In the genomic region with DNA sequence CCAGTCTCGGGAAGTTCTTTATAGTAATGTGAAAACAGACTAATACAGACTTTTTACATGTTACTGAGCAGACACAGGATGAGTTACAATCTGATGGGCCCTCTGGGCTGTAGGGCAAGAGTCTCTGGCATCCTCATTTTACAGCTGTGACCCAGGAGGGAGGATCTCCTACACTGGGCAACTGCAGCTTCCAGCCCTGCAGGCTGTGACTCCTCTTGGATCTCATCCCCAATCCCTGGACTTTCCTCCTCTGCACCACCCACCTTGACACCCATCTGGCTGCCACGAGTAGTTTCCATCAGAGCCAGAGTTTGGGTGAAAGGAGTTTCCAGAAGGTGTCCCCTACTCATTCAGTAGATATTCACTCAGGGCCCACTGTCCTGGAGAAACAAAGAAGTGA, we compare ENCODE assay signal across 29 cellular contexts. TPM values are rescaled to one million over a fixed set of nuclear protein-coding genes. Genes with fewer than 3 reads are reported as not detected.
"Had no signal": no experiment of that assay in that cellular context is flagged by ENCODE, and none has a peak within 500 bp of the region (broad histone marks: within the 10 kb centered on the region; RNA-seq: fewer than 3 reads in every experiment).

No MANE protein-coding gene starts in this region.

- H3K4me3 ChIP-seq: adrenal gland, body of pancreas, coronary artery, dorsolateral prefrontal cortex, lower lobe of right lung, thyroid gland, upper lobe of left lung had no signal

- H3K4me1 Mint-ChIP-seq: stimulated activated effector memory CD8-positive, alpha-beta T cell treated with anti-CD3 and anti-CD28 coated beads, Interleukin-12 subunit alpha, Interleukin-12 subunit beta, amount 100 ng/mL, for 72 hours had no signal

- ATAC-seq: body of pancreas; effector memory CD8-positive, alpha-beta T cell; left colon; lower lobe of right lung; natural killer cell; sciatic nerve; stimulated activated effector memory CD8-positive, alpha-beta T cell treated with anti-CD3 and anti-CD28 coated beads, Interleukin-12 subunit alpha, Interleukin-12 subunit beta, amount 100 ng/mL, for 72 hours; T-helper 17 cell had no signal

- H3K4me1 ChIP-seq: adrenal gland, body of pancreas, thyroid gland had no signal

- H3K36me3 ChIP-seq: adrenal gland, lower lobe of right lung, thyroid gland, upper lobe of left lung had no signal

- DNase-seq: activated CD4-positive, alpha-beta T cell treated with anti-CD3 and anti-CD28 coated beads, Interleukin-2, amount 10 ng/mL, durations not matched to agents 7 days and 5 days; activated CD4-positive, CD25-positive, alpha-beta regulatory T cell treated with anti-CD3 and anti-CD28 coated beads, Interleukin-2, amount 50 U/mL, for 72 hours; activated effector memory CD4-positive, alpha-beta T cell treated with Interleukin-2 at 50 U/mL for 16 hours; activated naive CD4-positive, alpha-beta T cell treated with Interleukin-2 at 50 U/mL for 16 hours; cerebellar nuclear complex; effector memory CD8-positive, alpha-beta T cell; foreskin fibroblast; hippocampal formation; lower lobe of right lung; mesenchymal stem cell; natural killer cell; small intestine; stimulated activated CD4-positive, alpha-beta T cell treated with anti-CD3 and anti-CD28 coated beads, Interleukin-4, amount 100 ng/mL, for 24 hours; substantia nigra; T-helper 17 cell; T1000; thyroid gland; upper lobe of left lung had no signal

- H3K9me3 Mint-ChIP-seq: activated CD4-positive, alpha-beta memory T cell treated with anti-CD3 and anti-CD28 coated beads, Interleukin-2, amount 10 ng/mL, durations not matched to agents 7 days and 5 days; effector memory CD8-positive, alpha-beta T cell; natural killer cell; stimulated activated effector memory CD8-positive, alpha-beta T cell treated with anti-CD3 and anti-CD28 coated beads, Interleukin-12 subunit alpha, Interleukin-12 subunit beta, amount 100 ng/mL, for 72 hours had no signal

- H3K27ac ChIP-seq: adrenal gland, body of pancreas, coronary artery, dorsolateral prefrontal cortex, lower lobe of right lung, thyroid gland, upper lobe of left lung had no signal

- H3K27ac Mint-ChIP-seq: activated CD4-positive, alpha-beta memory T cell treated with anti-CD3 and anti-CD28 coated beads, Interleukin-2, amount 10 ng/mL, durations not matched to agents 7 days and 5 days; activated CD4-positive, alpha-beta T cell treated with anti-CD3 and anti-CD28 coated beads, Interleukin-2, amount 10 ng/mL, durations not matched to agents 7 days and 5 days; activated naive CD8-positive, alpha-beta T cell; effector memory CD8-positive, alpha-beta T cell; natural killer cell; stimulated activated effector memory CD8-positive, alpha-beta T cell treated with anti-CD3 and anti-CD28 coated beads, Interleukin-12 subunit alpha, Interleukin-12 subunit beta, amount 100 ng/mL, for 72 hours; stimulated activated naive CD8-positive, alpha-beta T cell treated with anti-CD3 and anti-CD28 coated beads, Interleukin-15, Interleukin-2, amounts not matched to agents 100 ng/mL and 50 ng/mL, for 24 hours; T-helper 17 cell had no signal

- H3K36me3 Mint-ChIP-seq: natural killer cell; stimulated activated effector memory CD8-positive, alpha-beta T cell treated with anti-CD3 and anti-CD28 coated beads, Interleukin-12 subunit alpha, Interleukin-12 subunit beta, amount 100 ng/mL, for 72 hours had no signal

- H3K9me3 ChIP-seq: adrenal gland, body of pancreas, lower lobe of right lung, thyroid gland, upper lobe of left lung had no signal

- H3K27me3 Mint-ChIP-seq: activated CD4-positive, alpha-beta T cell treated with anti-CD3 and anti-CD28 coated beads, Interleukin-2, amount 10 ng/mL, durations not matched to agents 7 days and 5 days; stimulated activated naive CD8-positive, alpha-beta T cell treated with anti-CD3 and anti-CD28 coated beads, Interleukin-15, Interleukin-2, amounts not matched to agents 100 ng/mL and 50 ng/mL, for 24 hours had no signal

- H3K4me3 Mint-ChIP-seq: activated CD4-positive, alpha-beta memory T cell treated with anti-CD3 and anti-CD28 coated beads, Interleukin-2, amount 10 ng/mL, durations not matched to agents 7 days and 5 days; activated CD4-positive, alpha-beta T cell treated with anti-CD3 and anti-CD28 coated beads, Interleukin-2, amount 10 ng/mL, durations not matched to agents 7 days and 5 days; activated naive CD8-positive, alpha-beta T cell; effector memory CD8-positive, alpha-beta T cell; natural killer cell; stimulated activated effector memory CD8-positive, alpha-beta T cell treated with anti-CD3 and anti-CD28 coated beads, Interleukin-12 subunit alpha, Interleukin-12 subunit beta, amount 100 ng/mL, for 72 hours; stimulated activated naive CD8-positive, alpha-beta T cell treated with anti-CD3 and anti-CD28 coated beads, Interleukin-15, Interleukin-2, amounts not matched to agents 100 ng/mL and 50 ng/mL, for 24 hours; T-helper 17 cell had no signal

- H3K27me3 ChIP-seq: adrenal gland, body of pancreas, thyroid gland, upper lobe of left lung had no signal

RNA-seq across cellular contexts. Expression of gene MYEOV, which starts 48.9 kb away (rescaled TPM):
- total RNA-seq: activated CD4-positive, alpha-beta memory T cell treated with anti-CD3 and anti-CD28 coated beads, Interleukin-2, amount 10 ng/mL, durations not matched to agents 7 days and 5 days; activated CD4-positive, alpha-beta T cell treated with anti-CD3 and anti-CD28 coated beads, Interleukin-2, amount 10 ng/mL, durations not matched to agents 7 days and 5 days had no signal
- polyA plus RNA-seq: aorta had no signal
